In the genomic region with DNA sequence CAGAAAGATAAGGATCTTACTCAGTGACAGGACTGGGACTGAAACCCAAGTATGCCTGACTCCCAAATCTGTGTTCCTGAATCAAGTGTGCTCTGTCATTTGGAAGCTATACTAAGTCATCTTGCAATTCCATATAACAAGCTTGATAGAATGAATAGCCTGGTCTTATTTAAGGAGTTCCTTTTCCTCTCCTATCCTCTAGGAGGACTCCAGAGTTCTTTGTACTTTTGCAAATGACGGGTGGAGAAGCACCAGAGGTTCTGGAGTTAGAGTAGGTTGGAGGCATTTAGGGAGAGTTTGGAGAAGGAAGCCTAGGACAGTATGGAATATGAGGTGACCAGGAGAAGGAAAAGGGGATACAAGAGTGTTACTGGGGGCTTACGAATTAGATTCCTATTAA, we compare ENCODE assay signal across 17 cellular contexts.
DNase-seq lines count a peak whose midpoint lies in the region; ATAC-seq and TF ChIP-seq lines count a peak whose summit lies in the region.
"Had no signal": no experiment of that assay in that cellular context is flagged by ENCODE, and none has a peak within 500 bp of the region (broad histone marks: within the 10 kb centered on the region; RNA-seq: fewer than 3 reads in every experiment).

No MANE protein-coding gene starts in this region.

- BruUV-seq in PC-3 (replicated peaks; lab: Mats Ljungman, UMichigan), result no TSS peak

- DNase-seq in H9 (no peak), PC-3 (peak; percentile 23), chondrocyte (ENCODE audit: low spot score) (no peak)
- no peak for DNase-seq in activated CD8-positive, alpha-beta memory T cell treated with anti-CD3 and anti-CD28 coated beads for 24 hours
- no peak for DNase-seq in NK-92 treated with Interleukin-12 subunit alpha and Interleukin-12 subunit beta, amount 100 ng/mL, for 24 hours (lab: John Stamatoyannopoulos, UW)
- DNase-seq: COR-L47, DMS53, EL, H7, NCI-H1105, NCI-H2081, NCI-H510A, NCI-H82 had no signal

- POLR2A ChIA-PET in PC-3 (lab: Charles Lee; ENCODE audit: unreplicated experiment), result no interaction called here

- H2BK15ac ChIP-seq in H9 (ENCODE audit: low read depth, low read length), result no peak overlapping the region

- H3K9me3 ChIP-seq in H9 (ENCODE audit: control insufficient read depth, low read depth, low read length) (no peaks in the 10 kb centered on the region), PC-3 (ENCODE audit: low read length) (no peaks in the 10 kb centered on the region)

- H3K36me3 Mint-ChIP-seq in H9 (ENCODE audit: insufficient read depth in 1 of 3, low read depth in 3 of 3) (no peaks in the 10 kb centered on the region), chondrocyte (ENCODE audit: low read depth) (no peaks in the 10 kb centered on the region)

- no peak overlapping the region for H3K14ac ChIP-seq in H9 (ENCODE audit: insufficient read depth, low read length)

- no peak overlapping the region for H2BK5ac ChIP-seq in H9 (ENCODE audit: insufficient read length, low read length)

- no peaks in the 10 kb centered on the region for H3K4me1 ChIP-seq in H9 (ENCODE audit: insufficient read depth, low read length)
- H3K4me1 ChIP-seq in PC-3 (ENCODE audit: insufficient read depth, low read length), result no peaks in the 10 kb centered on the region; the same call in 1 of the 2 replicates

- H4K8ac ChIP-seq in H9 (replicated peaks; ENCODE audit: insufficient read length, low read depth, low read length), result no peak overlapping the region

- H3K4me3 Mint-ChIP-seq in H9 (no peak overlapping the region), chondrocyte (ENCODE audit: unreplicated experiment) (no peak overlapping the region)
- H3K4me3 Mint-ChIP-seq: T-helper 1 cell treated with Interleukin-12 subunit alpha and Interleukin-12 subunit beta and Interleukin-4 antibody, amounts not matched to agents 30 μg/mL and 1 μg/mL, for 36 hours had no signal

- no CpG with 5 or more reads among the region's 2 CpGs for WGBS in H9 (ENCODE audit: extremely low coverage, insufficient read length, low lambda C conversion rate)

- no peak overlapping the region for H3T11ph ChIP-seq in H9 (ENCODE audit: low read length)

- intact Hi-C loops in PC-3 (cut with micrococcal nuclease), result no loop called here

- no peak overlapping the region for H2BK20ac ChIP-seq in H9 (ENCODE audit: low read depth, low read length, poor library complexity, severe bottlenecking)

- H3K27ac Mint-ChIP-seq in H9, result no peak overlapping the region
- no peak overlapping the region for H3K27ac Mint-ChIP-seq in chondrocyte (ENCODE audit: unreplicated experiment)
- H3K27ac Mint-ChIP-seq: T-helper 1 cell treated with Interleukin-12 subunit alpha and Interleukin-12 subunit beta and Interleukin-4 antibody, amounts not matched to agents 30 μg/mL and 1 μg/mL, for 36 hours had no signal

- TF ChIP-seq CTCF in H9 (conservative IDR thresholded peaks at IDR 0.05) (peak; percentile 37; the same call in 2 of the 3 replicates), PC-3 (conservative IDR thresholded peaks at IDR 0.05; ENCODE audit: low read depth, low read length) (no peak; the same call in 1 of the 2 replicates), chondrocyte (IDR thresholded peaks at IDR 0.05) (peak; percentile 7)

- no peak overlapping the region for H3K18ac ChIP-seq in H9 (ENCODE audit: insufficient read length, low read depth, low read length)

- H3F3A ChIP-seq in PC-3 (ENCODE audit: low read length, unreplicated experiment), result no peaks in the 10 kb centered on the region

- H4K91ac ChIP-seq in H9 (ENCODE audit: insufficient read length, low read depth, low read length), result no peak overlapping the region

- H3K9ac ChIP-seq in H9 (ENCODE audit: extremely low read depth, insufficient read length, low read length) (no peak overlapping the region), PC-3 (ENCODE audit: low read length) (no peak overlapping the region)

- no peak for TF ChIP-seq POLR2A in GM18505 (IDR thresholded peaks at IDR 0.05; ENCODE audit: borderline replicate concordance, extremely low read depth, insufficient read depth, insufficient read length)

- no peak overlapping the region for H3K27ac ChIP-seq in H9 (ENCODE audit: insufficient read length, low read depth, low read length)
- no peak overlapping the region for H3K27ac ChIP-seq in PC-3 (ENCODE audit: low read length)

- no peak overlapping the region for H2BK12ac ChIP-seq in H9 (ENCODE audit: insufficient read length, low read depth, low read length)

- no peak overlapping the region for H4K5ac ChIP-seq in H9 (ENCODE audit: insufficient read length, low read depth, low read length)

- CTCF ChIA-PET in PC-3 (lab: Charles Lee), result no interaction called here

- H3K4me1 Mint-ChIP-seq in H9 (peaks cover 0 to 2% of the 10 kb centered on the region in 2 experiments; a peak in 1 of 4 replicates), chondrocyte (ENCODE audit: low read depth) (no peaks in the 10 kb centered on the region)

- no peak overlapping the region for H3K4ac ChIP-seq in H9 (ENCODE audit: low read depth, low read length)

- ATAC-seq in PC-3 (no peak), GM18505 (IDR thresholded peaks at IDR 0.05; ENCODE audit: unreplicated experiment) (no peak), GM21390 (IDR thresholded peaks at IDR 0.05; ENCODE audit: unreplicated experiment) (no peak)
- ATAC-seq: K562 had no signal

- no peak overlapping the region for H2BK120ac ChIP-seq in H9 (ENCODE audit: low read depth, low read length, poor library complexity, severe bottlenecking)

- H4K20me1 ChIP-seq in H9 (ENCODE audit: control insufficient read depth, insufficient read depth, insufficient read length) (no peaks in the 10 kb centered on the region), PC-3 (ENCODE audit: low read length) (no peaks in the 10 kb centered on the region)

- H3K9me3 Mint-ChIP-seq in H9, result no peaks in the 10 kb centered on the region
- H3K9me3 Mint-ChIP-seq in chondrocyte (ENCODE audit: low read depth), result no peaks in the 10 kb centered on the region
- H3K9me3 Mint-ChIP-seq: T-helper 1 cell treated with Interleukin-12 subunit alpha and Interleukin-12 subunit beta and Interleukin-4 antibody, amounts not matched to agents 30 μg/mL and 1 μg/mL, for 36 hours had no signal

- H2AFZ ChIP-seq in H9 (ENCODE audit: low read length), result no peak overlapping the region
- H2AFZ ChIP-seq in PC-3 (ENCODE audit: low read length), result no peak overlapping the region

- H3K4me2 ChIP-seq in H9 (ENCODE audit: insufficient read depth, insufficient read length, low read length), result no peak overlapping the region
- H3K4me2 ChIP-seq in PC-3 (ENCODE audit: low read length), result no peak overlapping the region

- no peak overlapping the region for H3K4me3 ChIP-seq in PC-3 (ENCODE audit: low read length)
- H3K4me3 ChIP-seq: K562 had no signal

- no peak overlapping the region for H3K23ac ChIP-seq in H9 (ENCODE audit: insufficient read length, low read depth, low read length)

- H3K79me2 ChIP-seq in H9 (ENCODE audit: insufficient read depth, low read length), result no peaks in the 10 kb centered on the region
- no peaks in the 10 kb centered on the region for H3K79me2 ChIP-seq in PC-3 (ENCODE audit: low read length)

- H3K56ac ChIP-seq in H9 (ENCODE audit: insufficient read length, low read depth, low read length), result no peak overlapping the region

- H3K36me3 ChIP-seq in PC-3 (ENCODE audit: low read depth, low read length), result no peaks in the 10 kb centered on the region

- H3K27me3 ChIP-seq in H9 (ENCODE audit: insufficient read depth, low read length) (no peaks in the 10 kb centered on the region), PC-3 (ENCODE audit: low read length) (no peaks in the 10 kb centered on the region)

- no peaks in the 10 kb centered on the region for H3K79me1 ChIP-seq in H9 (ENCODE audit: insufficient read depth, low read depth, low read length, poor library complexity, severe bottlenecking)

- H3K27me3 Mint-ChIP-seq in H9 (ENCODE audit: low read depth) (peaks cover 2% of the 10 kb centered on the region), chondrocyte (ENCODE audit: low read depth) (peaks cover 68% of the 10 kb centered on the region)

- H3K23me2 ChIP-seq in H9 (ENCODE audit: insufficient read length, low read depth, low read length, poor library complexity, severe bottlenecking), result no peaks in the 10 kb centered on the region

- no peaks in the 10 kb centered on the region for H3K9me2 ChIP-seq in PC-3 (replicated peaks; ENCODE audit: low read length)

- H2AK5ac ChIP-seq in H9 (ENCODE audit: insufficient read length, low read length), result no peak overlapping the region
